ENCODE assay signal across 36 cellular contexts in genomic region chr9:134429481-134429880, GRCh38.
"Had no signal": no experiment of that assay in that cellular context is flagged by ENCODE, and none has a peak within 500 bp of the region (broad histone marks: within the 10 kb centered on the region; RNA-seq: fewer than 3 reads in every experiment).

No MANE protein-coding gene starts in this region.

- H3K27me3 ChIP-seq: adrenal gland, ascending aorta, breast epithelium, esophagus muscularis mucosa, foreskin keratinocyte, gastrocnemius medialis, heart left ventricle had no signal

- H3K4me1 ChIP-seq: foreskin keratinocyte had no signal

- H3K9me3 ChIP-seq: adrenal gland, ascending aorta, breast epithelium, esophagus muscularis mucosa, gastrocnemius medialis, heart left ventricle had no signal

- H3K36me3 ChIP-seq: breast epithelium had no signal

- H3K36me3 Mint-ChIP-seq: activated CD4-positive, alpha-beta memory T cell treated with anti-CD3 and anti-CD28 coated beads for 36 hours; activated CD8-positive, alpha-beta memory T cell treated with anti-CD3 and anti-CD28 coated beads, Interleukin-2, amount 10 ng/mL, durations not matched to agents 7 days and 5 days; activated naive CD4-positive, alpha-beta T cell treated with anti-CD3 and anti-CD28 coated beads, Interleukin-2, amount 50 U/mL, for 24 hours; activated naive CD8-positive, alpha-beta T cell treated with anti-CD3 and anti-CD28 coated beads for 36 hours had no signal

- H3K4me3 ChIP-seq: adrenal gland, ascending aorta, breast epithelium, coronary artery, esophagus muscularis mucosa, gastrocnemius medialis, heart left ventricle had no signal

- H3K27me3 Mint-ChIP-seq: activated CD4-positive, alpha-beta memory T cell treated with anti-CD3 and anti-CD28 coated beads for 36 hours; activated CD4-positive, alpha-beta T cell treated with anti-CD3 and anti-CD28 coated beads for 36 hours; activated CD4-positive, alpha-beta T cell treated with anti-CD3 and anti-CD28 coated beads, Interleukin-2, amount 10 ng/mL, durations not matched to agents 24 days and 14 days; activated CD8-positive, alpha-beta memory T cell treated with anti-CD3 and anti-CD28 coated beads, Interleukin-2, amount 10 ng/mL, durations not matched to agents 7 days and 5 days; activated naive CD4-positive, alpha-beta T cell treated with anti-CD3 and anti-CD28 coated beads, Interleukin-2, amount 50 U/mL, for 24 hours; activated naive CD8-positive, alpha-beta T cell treated with anti-CD3 and anti-CD28 coated beads for 36 hours; activated naive CD8-positive, alpha-beta T cell treated with anti-CD3 and anti-CD28 coated beads, Interleukin-2, amount 50 U/mL, for 24 hours; brain; central memory CD8-positive, alpha-beta T cell; dendritic cell treated with granulocyte-macrophage colony-stimulating factor and Interleukin-4, amounts not matched to agents 40 ng/mL and 50 ng/mL, for 4 days; T-helper 17 cell had no signal

- H3K27ac Mint-ChIP-seq: activated CD4-positive, alpha-beta memory T cell treated with anti-CD3 and anti-CD28 coated beads for 36 hours; activated CD4-positive, alpha-beta T cell treated with anti-CD3 and anti-CD28 coated beads for 36 hours; activated CD4-positive, alpha-beta T cell treated with anti-CD3 and anti-CD28 coated beads, Interleukin-2, amount 10 ng/mL, durations not matched to agents 24 days and 14 days; activated CD8-positive, alpha-beta memory T cell treated with anti-CD3 and anti-CD28 coated beads, Interleukin-2, amount 10 ng/mL, durations not matched to agents 7 days and 5 days; activated CD8-positive, alpha-beta T cell treated with anti-CD3 and anti-CD28 coated beads, Interleukin-2, amount 10 ng/mL, durations not matched to agents 7 days and 5 days; activated naive CD4-positive, alpha-beta T cell treated with anti-CD3 and anti-CD28 coated beads for 36 hours; activated naive CD4-positive, alpha-beta T cell treated with anti-CD3 and anti-CD28 coated beads, Interleukin-2, amount 50 U/mL, for 24 hours; activated naive CD8-positive, alpha-beta T cell treated with anti-CD3 and anti-CD28 coated beads for 36 hours; activated naive CD8-positive, alpha-beta T cell treated with anti-CD3 and anti-CD28 coated beads, Interleukin-2, amount 50 U/mL, for 24 hours; activated T-helper 1 cell treated with anti-CD3 and anti-CD28 coated beads, Interleukin-12 subunit alpha, Interleukin-12 subunit beta, Interleukin-2, Interleukin-4 antibody, amounts not matched to agents 30 ng/mL and 10 ng/mL and 1 ng/mL, durations not matched to agents 14 hours and 24 hours and 36 hours; activated T-helper 2 cell treated with anti-CD3 and anti-CD28 coated beads, Interferon-gamma antibody, Interleukin-2, Interleukin-4, amounts not matched to agents 10 μg/mL and 5 μg/mL and 100 μg/mL, durations not matched to agents 14 hours and 24 hours and 36 hours; T-helper 17 cell; T-helper 2 cell treated with Interferon-gamma antibody and Interleukin-4, amounts not matched to agents 5 μg/mL and 100 μg/mL, for 36 hours had no signal

- H3K9me3 Mint-ChIP-seq: activated CD4-positive, alpha-beta memory T cell treated with anti-CD3 and anti-CD28 coated beads for 36 hours; activated CD4-positive, alpha-beta T cell treated with anti-CD3 and anti-CD28 coated beads, Interleukin-2, amount 10 ng/mL, durations not matched to agents 24 days and 14 days; activated naive CD4-positive, alpha-beta T cell treated with anti-CD3 and anti-CD28 coated beads for 36 hours; activated naive CD4-positive, alpha-beta T cell treated with anti-CD3 and anti-CD28 coated beads, Interleukin-2, amount 50 U/mL, for 24 hours; activated naive CD8-positive, alpha-beta T cell treated with anti-CD3 and anti-CD28 coated beads for 36 hours; activated naive CD8-positive, alpha-beta T cell treated with anti-CD3 and anti-CD28 coated beads, Interleukin-2, amount 50 U/mL, for 24 hours; activated T-helper 1 cell treated with anti-CD3 and anti-CD28 coated beads, Interleukin-12 subunit alpha, Interleukin-12 subunit beta, Interleukin-2, Interleukin-4 antibody, amounts not matched to agents 30 ng/mL and 10 ng/mL and 1 ng/mL, durations not matched to agents 14 hours and 24 hours and 36 hours; activated T-helper 2 cell treated with anti-CD3 and anti-CD28 coated beads, Interferon-gamma antibody, Interleukin-2, Interleukin-4, amounts not matched to agents 10 μg/mL and 5 μg/mL and 100 μg/mL, durations not matched to agents 14 hours and 24 hours and 36 hours; brain; central memory CD8-positive, alpha-beta T cell; dendritic cell treated with granulocyte-macrophage colony-stimulating factor and Interleukin-4, amounts not matched to agents 40 ng/mL and 50 ng/mL, for 4 days; T-helper 2 cell treated with Interferon-gamma antibody and Interleukin-4, amounts not matched to agents 5 μg/mL and 100 μg/mL, for 36 hours had no signal

- H3K27ac ChIP-seq: adrenal gland, ascending aorta, breast epithelium, coronary artery, esophagus muscularis mucosa, foreskin keratinocyte, heart left ventricle had no signal

- ATAC-seq: activated CD4-positive, alpha-beta T cell treated with anti-CD3 and anti-CD28 coated beads for 36 hours; activated CD8-positive, alpha-beta memory T cell treated with anti-CD3 and anti-CD28 coated beads, Interleukin-2, amount 10 ng/mL, durations not matched to agents 7 days and 5 days; activated CD8-positive, alpha-beta T cell treated with anti-CD3 and anti-CD28 coated beads, Interleukin-2, amount 10 ng/mL, durations not matched to agents 7 days and 5 days; activated naive CD8-positive, alpha-beta T cell treated with anti-CD3 and anti-CD28 coated beads, Interleukin-2, amount 50 U/mL, for 24 hours; foreskin keratinocyte; gastrocnemius medialis; heart left ventricle; T-helper 17 cell had no signal

- H3K4me1 Mint-ChIP-seq: activated CD4-positive, alpha-beta T cell treated with anti-CD3 and anti-CD28 coated beads for 36 hours; activated CD4-positive, alpha-beta T cell treated with anti-CD3 and anti-CD28 coated beads, Interleukin-2, amount 10 ng/mL, durations not matched to agents 24 days and 14 days; activated CD8-positive, alpha-beta memory T cell treated with anti-CD3 and anti-CD28 coated beads, Interleukin-2, amount 10 ng/mL, durations not matched to agents 7 days and 5 days; activated naive CD4-positive, alpha-beta T cell treated with anti-CD3 and anti-CD28 coated beads, Interleukin-2, amount 50 U/mL, for 24 hours; activated naive CD8-positive, alpha-beta T cell treated with anti-CD3 and anti-CD28 coated beads for 36 hours; activated naive CD8-positive, alpha-beta T cell treated with anti-CD3 and anti-CD28 coated beads, Interleukin-2, amount 50 U/mL, for 24 hours; central memory CD8-positive, alpha-beta T cell; T-helper 17 cell had no signal

- DNase-seq: activated CD4-positive, alpha-beta memory T cell treated with anti-CD3 and anti-CD28 coated beads for 36 hours; activated CD4-positive, alpha-beta T cell treated with anti-CD3 and anti-CD28 coated beads for 36 hours; activated CD4-positive, alpha-beta T cell treated with anti-CD3 and anti-CD28 coated beads, Interleukin-2, amount 10 ng/mL, durations not matched to agents 24 days and 14 days; activated CD4-positive, CD25-positive, alpha-beta regulatory T cell; activated CD4-positive, CD25-positive, alpha-beta regulatory T cell treated with anti-CD3 and anti-CD28 coated beads, Interleukin-2, amount 50 U/mL, for 72 hours; activated CD8-positive, alpha-beta memory T cell treated with anti-CD3 and anti-CD28 coated beads, Interleukin-2, amount 10 ng/mL, durations not matched to agents 7 days and 5 days; activated CD8-positive, alpha-beta memory T cell treated with anti-CD3 and anti-CD28 coated beads, Interleukin-2, amount 50 U/mL, for 4 hours; activated CD8-positive, alpha-beta T cell treated with anti-CD3 and anti-CD28 coated beads, Interleukin-2, amount 10 ng/mL, durations not matched to agents 7 days and 5 days; activated effector memory CD4-positive, alpha-beta T cell treated with anti-CD3 and anti-CD28 coated beads, Interleukin-2, amount 50 U/mL, for 16 hours; activated naive CD4-positive, alpha-beta T cell treated with anti-CD3 and anti-CD28 coated beads for 36 hours; activated naive CD8-positive, alpha-beta T cell treated with anti-CD3 and anti-CD28 coated beads for 36 hours; activated naive CD8-positive, alpha-beta T cell treated with anti-CD3 and anti-CD28 coated beads, Interleukin-2, amount 50 U/mL, for 24 hours; activated T-cell treated with anti-CD3 and anti-CD28 coated beads, Interleukin-2, amount 50 U/mL, for 1 hour; activated T-cell treated with anti-CD3 and anti-CD28 coated beads, Interleukin-2, amount 50 U/mL, for 48 hours; adrenal gland; amygdala; effector CD4-positive, alpha-beta T cell; erythroblast; foreskin keratinocyte; gastrocnemius medialis; glutamatergic neuron; heart left ventricle; T-helper 1 cell; T-helper 17 cell; T1000 had no signal

- H3K4me3 Mint-ChIP-seq: activated CD4-positive, alpha-beta memory T cell treated with anti-CD3 and anti-CD28 coated beads for 36 hours; activated CD4-positive, alpha-beta T cell treated with anti-CD3 and anti-CD28 coated beads for 36 hours; activated CD4-positive, alpha-beta T cell treated with anti-CD3 and anti-CD28 coated beads, Interleukin-2, amount 10 ng/mL, durations not matched to agents 24 days and 14 days; activated CD8-positive, alpha-beta memory T cell treated with anti-CD3 and anti-CD28 coated beads, Interleukin-2, amount 10 ng/mL, durations not matched to agents 7 days and 5 days; activated CD8-positive, alpha-beta T cell treated with anti-CD3 and anti-CD28 coated beads, Interleukin-2, amount 10 ng/mL, durations not matched to agents 7 days and 5 days; activated naive CD4-positive, alpha-beta T cell treated with anti-CD3 and anti-CD28 coated beads for 36 hours; activated naive CD4-positive, alpha-beta T cell treated with anti-CD3 and anti-CD28 coated beads, Interleukin-2, amount 50 U/mL, for 24 hours; activated naive CD8-positive, alpha-beta T cell treated with anti-CD3 and anti-CD28 coated beads for 36 hours; activated naive CD8-positive, alpha-beta T cell treated with anti-CD3 and anti-CD28 coated beads, Interleukin-2, amount 50 U/mL, for 24 hours; activated T-helper 1 cell treated with anti-CD3 and anti-CD28 coated beads, Interleukin-12 subunit alpha, Interleukin-12 subunit beta, Interleukin-2, Interleukin-4 antibody, amounts not matched to agents 30 ng/mL and 10 ng/mL and 1 ng/mL, durations not matched to agents 14 hours and 24 hours and 36 hours; brain; central memory CD8-positive, alpha-beta T cell; dendritic cell treated with granulocyte-macrophage colony-stimulating factor and Interleukin-4, amounts not matched to agents 40 ng/mL and 50 ng/mL, for 4 days; T-helper 17 cell; T-helper 2 cell treated with Interferon-gamma antibody and Interleukin-4, amounts not matched to agents 5 μg/mL and 100 μg/mL, for 36 hours had no signal
